ENCODE assay signal across 16 cellular contexts in genomic region chr1:86866665-86867064, GRCh38. TPM values are rescaled to one million over a fixed set of nuclear protein-coding genes. Genes with fewer than 3 reads are reported as not detected.
DNase-seq lines count a peak whose midpoint lies in the region; ATAC-seq and TF ChIP-seq lines count a peak whose summit lies in the region.
"Had no signal": no experiment of that assay in that cellular context is flagged by ENCODE, and none has a peak within 500 bp of the region (broad histone marks: within the 10 kb centered on the region; RNA-seq: fewer than 3 reads in every experiment).

No MANE protein-coding gene starts in this region.

- H3K4me1 ChIP-seq in mammary epithelial cell (ENCODE audit: insufficient read depth, low read length): no peaks in the 10 kb centered on the region

- no peak overlapping the region for H3K27ac ChIP-seq in mammary epithelial cell (ENCODE audit: insufficient read depth, low read depth, low read length)
- H3K27ac ChIP-seq: adrenal gland, skin epidermis had no signal

- H3K9me3 ChIP-seq in mammary epithelial cell (replicated peaks; ENCODE audit: insufficient read depth, low read length): no peaks in the 10 kb centered on the region
- H3K9me3 ChIP-seq: adrenal gland had no signal

- H3K36me3 ChIP-seq in mammary epithelial cell (ENCODE audit: insufficient read depth, low read length): peaks cover 1% of the 10 kb centered on the region
- H3K36me3 ChIP-seq: adrenal gland had no signal

- no peak for TF ChIP-seq CTCF in mammary epithelial cell (conservative IDR thresholded peaks at IDR 0.05 in 1 of 2, IDR thresholded peaks at IDR 0.05 in 1 of 2; ENCODE audit: extremely low read depth in 1 of 2, insufficient read depth in 1 of 2, low read depth in 1 of 2, low read length in 2 of 2)

- H2AFZ ChIP-seq in mammary epithelial cell (ENCODE audit: low read depth, low read length): no peak overlapping the region

- intact Hi-C loops in mammary epithelial cell (cut with micrococcal nuclease): no loop called here

- in situ Hi-C loops in mammary epithelial cell (cut with MboI; ENCODE audit: low sequenced_read_pairs in 2 of 2): no loop called here

- peak; percentile 13 for ATAC-seq in HG02571 (IDR thresholded peaks at IDR 0.05; ENCODE audit: unreplicated experiment)
- ATAC-seq in GM21390 (IDR thresholded peaks at IDR 0.05; ENCODE audit: unreplicated experiment): no peak
- ATAC-seq: left lobe of liver had no signal

- H3K4me3 ChIP-seq in mammary epithelial cell (replicated peaks in 1 of 3; ENCODE audit: insufficient read depth in 1 of 3, low read depth in 2 of 3, low read length in 3 of 3): no peak overlapping the region
- H3K4me3 ChIP-seq: adrenal gland, skin epidermis had no signal

- DNase-seq in ELR (ENCODE audit: low read depth) (peak; percentile 39), mammary epithelial cell (peak; percentile 29), myocyte (ENCODE audit: low read depth) (peak; percentile 4), NCI-H128 (lab: John Stamatoyannopoulos, UW; ENCODE audit: unreplicated experiment) (no peak), NCI-H2029 treated with DMSO at 0.1 percent for 48 hours (lab: John Stamatoyannopoulos, UW) (no peak)
- DNase-seq in activated CD4-positive, alpha-beta T cell treated with anti-CD3 and anti-CD28 coated beads for 1 hour: no peak
- DNase-seq: adrenal gland; Calu3; effector CD4-positive, alpha-beta T cell; NCI-H2081; nucleus accumbens; SIG-M5 had no signal

- CTCF ChIA-PET in mammary epithelial cell (lab: Charles Lee; ENCODE audit: low non-redundant PET): no interaction called here

- dilution Hi-C loops in mammary epithelial cell (cut with HindIII; ENCODE audit: low sequenced_read_pairs): no loop called here

- no peaks in the 10 kb centered on the region for H3K27me3 ChIP-seq in mammary epithelial cell (ENCODE audit: insufficient read depth, low read length)
- H3K27me3 ChIP-seq: adrenal gland had no signal

- peaks cover 18% of the 10 kb centered on the region for H3K79me2 ChIP-seq in mammary epithelial cell (ENCODE audit: insufficient read depth, low read length)

- H3K4me2 ChIP-seq in mammary epithelial cell (ENCODE audit: insufficient read depth, low read depth, low read length): no peak overlapping the region

- H3K9ac ChIP-seq in mammary epithelial cell (ENCODE audit: insufficient read depth, low read length): no peak overlapping the region

- no peaks in the 10 kb centered on the region for H4K20me1 ChIP-seq in mammary epithelial cell (ENCODE audit: insufficient read depth, low read length)

- BruUV-seq in mammary epithelial cell (replicated peaks; lab: Mats Ljungman, UMichigan): no TSS peak

RNA-seq across cellular contexts. Expression of gene SELENOF, which starts 47.3 kb away (rescaled TPM):
- 100 to 1,000 TPM; 103 to 119 TPM for total RNA-seq in mammary epithelial cell
- polyA plus RNA-seq in mammary epithelial cell: 83.0 TPM
- polyA minus RNA-seq in mammary epithelial cell: 47.4 TPM
- total RNA-seq in myocyte: 104 and 129 TPM in 2 replicates
- 141 TPM for polyA plus RNA-seq in myocyte (2012)

RNA-seq across cellular contexts. Expression of gene HS2ST1, which starts 47.8 kb away (rescaled TPM):
- 10 to 100 TPM; 21.8 to 28.2 TPM for total RNA-seq in mammary epithelial cell
- polyA plus RNA-seq in mammary epithelial cell: 6.9 TPM
- polyA minus RNA-seq in mammary epithelial cell: 34.6 TPM
- 28.9 and 38.2 TPM in 2 replicates for total RNA-seq in myocyte
- polyA plus RNA-seq in myocyte (2012): 15.9 TPM

Comparison
In these comparisons a context has a peak if more than half of its experiments do, and no peak if none do; other contexts are left out.
1. DNase-seq: peak in ELR (single experiment), mammary epithelial cell (single experiment) and myocyte (single experiment); none in NCI-H128 (single experiment), NCI-H2029 treated with DMSO at 0.1 percent for 48 hours (single experiment) and activated CD4-positive, alpha-beta T cell treated with anti-CD3 and anti-CD28 coated beads for 1 hour (single experiment).